Comparison of ENCODE assay signal across 13 cellular contexts in genomic region chr9:130263601-130264413, GRCh38. TPM values are rescaled to one million over a fixed set of nuclear protein-coding genes. Genes with fewer than 3 reads are reported as not detected.
DNase-seq lines count a peak whose midpoint lies in the region; ATAC-seq and TF ChIP-seq lines count a peak whose summit lies in the region.
"Had no signal": no experiment of that assay in that cellular context is flagged by ENCODE, and none has a peak within 500 bp of the region (broad histone marks: within the 10 kb centered on the region; RNA-seq: fewer than 3 reads in every experiment).

No MANE protein-coding gene starts in this region.

- TF ChIP-seq CTCF in right lobe of liver (IDR thresholded peaks at IDR 0.05) (peak in 2 of 4 donors; percentile 18 to 44), colonic mucosa (IDR thresholded peaks at IDR 0.05) (no peak), GM20000 (IDR thresholded peaks at IDR 0.05; ENCODE audit: extremely low read depth, missing control alignments) (no peak)

- H3K27ac ChIP-seq in right lobe of liver (peak overlapping the region in 2 of 3 donors; percentile 44 to 49), colonic mucosa (no peak overlapping the region)

- H3K36me3 ChIP-seq in right lobe of liver (no peaks in the 10 kb centered on the region), colonic mucosa (no peaks in the 10 kb centered on the region)

- peaks cover 0 to 56% (median 23%) of the 10 kb centered on the region in 4 donors for H3K4me1 ChIP-seq in right lobe of liver
- H3K4me1 ChIP-seq in colonic mucosa, result no peaks in the 10 kb centered on the region

- in situ Hi-C loops in T47D (cut with HindIII; ENCODE audit: low pct_unique_long_range_greater_than_20kb, low sequenced_read_pairs), result no loop called here

- intact Hi-C loops in right lobe of liver (cut with DNase I), result loop anchor here in 1 of 2 donors (10.0 kb wide), 1 partner anchor 81 kb away; no protein-coding TSS in a partner anchor
- intact Hi-C loops in colonic mucosa (cut with DNase I), result no loop called here

- no peak overlapping the region for H3K4me3 ChIP-seq in right lobe of liver
- H3K4me3 ChIP-seq in colonic mucosa, result no peak overlapping the region
- H3K4me3 ChIP-seq: K562 had no signal

- H3K9me3 ChIP-seq in right lobe of liver, result no peaks in the 10 kb centered on the region
- H3K9me3 ChIP-seq in colonic mucosa, result no peaks in the 10 kb centered on the region

- H3K9ac ChIP-seq in colonic mucosa (ENCODE audit: low read depth in 2 of 2, low read length in 2 of 2), result peak overlapping the region in 1 of 2 donors; percentile 19

- DNase-seq in 8988T (peak; percentile 59), HT1080 (ENCODE audit: low read depth) (peak; percentile 45), T47D (ENCODE audit: low read depth in 1 of 2, low spot score in 1 of 2) (peak; percentile 47 to 58), right lobe of liver (peak; percentile 52 to 88 (median 72)), colonic mucosa (no peak), retina (no peak), NCI-H748 (lab: John Stamatoyannopoulos, UW; ENCODE audit: unreplicated experiment) (no peak), GM20000 (ENCODE audit: low spot score) (no peak)
- DNase-seq: cortex of kidney, hippocampal formation, NCI-H510A treated with DMSO at 0.1 percent for 48 hours had no signal

- peak; percentile 82 to 88 (median 85) for ATAC-seq in right lobe of liver
- ATAC-seq: K562 had no signal

- TF ChIP-seq POLR2A in right lobe of liver (IDR thresholded peaks at IDR 0.05), result no peak

- H3K27me3 ChIP-seq in right lobe of liver (no peaks in the 10 kb centered on the region), colonic mucosa (peaks cover 36% of the 10 kb centered on the region)

- WGBS in right lobe of liver (ENCODE audit: insufficient coverage, low coverage, low lambda C conversion rate, missing lambda C conversion rate), result 38% methylated on average over 4 of the region's 10 CpGs

RNA-seq across cellular contexts. Expression of gene HMCN2, which starts 1.8 kb away (rescaled TPM):
- 0.23 and 0.48 TPM in 2 replicates for total RNA-seq in HT1080 (2014; rRNA removed; shearing (Covaris generic))
- polyA plus RNA-seq in HT1080 (2015; cell fraction: cytosol; rRNA removed), result 0.67 and 0.72 TPM in 2 replicates
- 1.5 TPM in 2 replicates for polyA plus RNA-seq in HT1080 (2015; cell fraction: nucleus; rRNA removed)
- 1 to 10 TPM in 4 of 6 experiments, under 1 TPM in 2; 0.31 to 2.0 (median 1.1) TPM for total RNA-seq in right lobe of liver
- total RNA-seq in colonic mucosa, result 10 to 100 TPM; 20.1 to 30.6 TPM
- total RNA-seq: K562 had no signal
- polyA plus RNA-seq: CD14-positive monocyte had no signal

Comparison
In these comparisons a context has a peak if more than half of its experiments do, and no peak if none do; other contexts are left out.
1. DNase-seq: peak in 8988T (single experiment), HT1080 (single experiment), T47D (2 of 2) and right lobe of liver (3 of 3); none in colonic mucosa (single experiment), retina (single experiment), NCI-H748 (single experiment) and GM20000 (single experiment).
2. RNA of gene HMCN2, which starts 1.8 kb away (total RNA-seq): 20.1 to 30.6 TPM in colonic mucosa; 0.31 to 2.0 TPM in right lobe of liver and 0.23 to 0.48 TPM in HT1080; every median in the first group is over 4 times any median in the second.